ENCODE assay signal across 2 cellular contexts in genomic region chr10:88992945-88993537, GRCh38.
A peak's percentile ranks its signal among the peaks of the same experiment; 100 is the strongest.
TF ChIP-seq lines count a peak whose summit lies in the region.

No MANE protein-coding gene starts in this region.

TF ChIP-seq in A549, 52 proteins besides CTCF, POLR2A, EP300 and RAD21:
- TF ChIP-seq HEYL (CRISPR knock-in tag; IDR thresholded peaks at IDR 0.05): no peak
- no peak for TF ChIP-seq EHF (CRISPR knock-in tag; IDR thresholded peaks at IDR 0.05)
- TF ChIP-seq MAFK (IDR thresholded peaks at IDR 0.05; ENCODE audit: partially characterized antibody): peak; percentile 56
- no peak for TF ChIP-seq SMC3 (IDR thresholded peaks at IDR 0.05)

TF ChIP-seq in GM23338, 12 proteins besides CTCF, POLR2A, EP300 and RAD21:
- no peak for TF ChIP-seq REST (IDR thresholded peaks at IDR 0.05; ENCODE audit: unreplicated experiment)
- TF ChIP-seq ZNF331 (CRISPR knock-in tag; IDR thresholded peaks at IDR 0.05; ENCODE audit: low read depth): no peak
- no peak for TF ChIP-seq NANOG (IDR thresholded peaks at IDR 0.05; ENCODE audit: borderline replicate concordance)
- TF ChIP-seq, protein P1, sequence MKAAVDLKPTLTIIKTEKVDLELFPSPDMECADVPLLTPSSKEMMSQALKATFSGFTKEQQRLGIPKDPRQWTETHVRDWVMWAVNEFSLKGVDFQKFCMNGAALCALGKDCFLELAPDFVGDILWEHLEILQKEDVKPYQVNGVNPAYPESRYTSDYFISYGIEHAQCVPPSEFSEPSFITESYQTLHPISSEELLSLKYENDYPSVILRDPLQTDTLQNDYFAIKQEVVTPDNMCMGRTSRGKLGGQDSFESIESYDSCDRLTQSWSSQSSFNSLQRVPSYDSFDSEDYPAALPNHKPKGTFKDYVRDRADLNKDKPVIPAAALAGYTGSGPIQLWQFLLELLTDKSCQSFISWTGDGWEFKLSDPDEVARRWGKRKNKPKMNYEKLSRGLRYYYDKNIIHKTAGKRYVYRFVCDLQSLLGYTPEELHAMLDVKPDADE (IDR thresholded peaks at IDR 0.05): no peak
- TF ChIP-seq STAT1 (IDR thresholded peaks at IDR 0.05; ENCODE audit: unreplicated experiment): no peak
- TF ChIP-seq EZH2phosphoT487 (IDR thresholded peaks at IDR 0.05; ENCODE audit: unreplicated experiment): no peak
- no peak for TF ChIP-seq ZNF114 (CRISPR knock-in tag; IDR thresholded peaks at IDR 0.05)
- no peak for TF ChIP-seq EZH2 (IDR thresholded peaks at IDR 0.05; ENCODE audit: low read depth, unreplicated experiment)
- no peak for TF ChIP-seq POLR2AphosphoS5 (IDR thresholded peaks at IDR 0.05; ENCODE audit: low read depth)
- no peak for TF ChIP-seq JUNB (IDR thresholded peaks at IDR 0.05; ENCODE audit: unreplicated experiment)
- no peak for TF ChIP-seq CREB1 (CRISPR knock-in tag; IDR thresholded peaks at IDR 0.05; ENCODE audit: low read depth)
- TF ChIP-seq, protein P2, sequence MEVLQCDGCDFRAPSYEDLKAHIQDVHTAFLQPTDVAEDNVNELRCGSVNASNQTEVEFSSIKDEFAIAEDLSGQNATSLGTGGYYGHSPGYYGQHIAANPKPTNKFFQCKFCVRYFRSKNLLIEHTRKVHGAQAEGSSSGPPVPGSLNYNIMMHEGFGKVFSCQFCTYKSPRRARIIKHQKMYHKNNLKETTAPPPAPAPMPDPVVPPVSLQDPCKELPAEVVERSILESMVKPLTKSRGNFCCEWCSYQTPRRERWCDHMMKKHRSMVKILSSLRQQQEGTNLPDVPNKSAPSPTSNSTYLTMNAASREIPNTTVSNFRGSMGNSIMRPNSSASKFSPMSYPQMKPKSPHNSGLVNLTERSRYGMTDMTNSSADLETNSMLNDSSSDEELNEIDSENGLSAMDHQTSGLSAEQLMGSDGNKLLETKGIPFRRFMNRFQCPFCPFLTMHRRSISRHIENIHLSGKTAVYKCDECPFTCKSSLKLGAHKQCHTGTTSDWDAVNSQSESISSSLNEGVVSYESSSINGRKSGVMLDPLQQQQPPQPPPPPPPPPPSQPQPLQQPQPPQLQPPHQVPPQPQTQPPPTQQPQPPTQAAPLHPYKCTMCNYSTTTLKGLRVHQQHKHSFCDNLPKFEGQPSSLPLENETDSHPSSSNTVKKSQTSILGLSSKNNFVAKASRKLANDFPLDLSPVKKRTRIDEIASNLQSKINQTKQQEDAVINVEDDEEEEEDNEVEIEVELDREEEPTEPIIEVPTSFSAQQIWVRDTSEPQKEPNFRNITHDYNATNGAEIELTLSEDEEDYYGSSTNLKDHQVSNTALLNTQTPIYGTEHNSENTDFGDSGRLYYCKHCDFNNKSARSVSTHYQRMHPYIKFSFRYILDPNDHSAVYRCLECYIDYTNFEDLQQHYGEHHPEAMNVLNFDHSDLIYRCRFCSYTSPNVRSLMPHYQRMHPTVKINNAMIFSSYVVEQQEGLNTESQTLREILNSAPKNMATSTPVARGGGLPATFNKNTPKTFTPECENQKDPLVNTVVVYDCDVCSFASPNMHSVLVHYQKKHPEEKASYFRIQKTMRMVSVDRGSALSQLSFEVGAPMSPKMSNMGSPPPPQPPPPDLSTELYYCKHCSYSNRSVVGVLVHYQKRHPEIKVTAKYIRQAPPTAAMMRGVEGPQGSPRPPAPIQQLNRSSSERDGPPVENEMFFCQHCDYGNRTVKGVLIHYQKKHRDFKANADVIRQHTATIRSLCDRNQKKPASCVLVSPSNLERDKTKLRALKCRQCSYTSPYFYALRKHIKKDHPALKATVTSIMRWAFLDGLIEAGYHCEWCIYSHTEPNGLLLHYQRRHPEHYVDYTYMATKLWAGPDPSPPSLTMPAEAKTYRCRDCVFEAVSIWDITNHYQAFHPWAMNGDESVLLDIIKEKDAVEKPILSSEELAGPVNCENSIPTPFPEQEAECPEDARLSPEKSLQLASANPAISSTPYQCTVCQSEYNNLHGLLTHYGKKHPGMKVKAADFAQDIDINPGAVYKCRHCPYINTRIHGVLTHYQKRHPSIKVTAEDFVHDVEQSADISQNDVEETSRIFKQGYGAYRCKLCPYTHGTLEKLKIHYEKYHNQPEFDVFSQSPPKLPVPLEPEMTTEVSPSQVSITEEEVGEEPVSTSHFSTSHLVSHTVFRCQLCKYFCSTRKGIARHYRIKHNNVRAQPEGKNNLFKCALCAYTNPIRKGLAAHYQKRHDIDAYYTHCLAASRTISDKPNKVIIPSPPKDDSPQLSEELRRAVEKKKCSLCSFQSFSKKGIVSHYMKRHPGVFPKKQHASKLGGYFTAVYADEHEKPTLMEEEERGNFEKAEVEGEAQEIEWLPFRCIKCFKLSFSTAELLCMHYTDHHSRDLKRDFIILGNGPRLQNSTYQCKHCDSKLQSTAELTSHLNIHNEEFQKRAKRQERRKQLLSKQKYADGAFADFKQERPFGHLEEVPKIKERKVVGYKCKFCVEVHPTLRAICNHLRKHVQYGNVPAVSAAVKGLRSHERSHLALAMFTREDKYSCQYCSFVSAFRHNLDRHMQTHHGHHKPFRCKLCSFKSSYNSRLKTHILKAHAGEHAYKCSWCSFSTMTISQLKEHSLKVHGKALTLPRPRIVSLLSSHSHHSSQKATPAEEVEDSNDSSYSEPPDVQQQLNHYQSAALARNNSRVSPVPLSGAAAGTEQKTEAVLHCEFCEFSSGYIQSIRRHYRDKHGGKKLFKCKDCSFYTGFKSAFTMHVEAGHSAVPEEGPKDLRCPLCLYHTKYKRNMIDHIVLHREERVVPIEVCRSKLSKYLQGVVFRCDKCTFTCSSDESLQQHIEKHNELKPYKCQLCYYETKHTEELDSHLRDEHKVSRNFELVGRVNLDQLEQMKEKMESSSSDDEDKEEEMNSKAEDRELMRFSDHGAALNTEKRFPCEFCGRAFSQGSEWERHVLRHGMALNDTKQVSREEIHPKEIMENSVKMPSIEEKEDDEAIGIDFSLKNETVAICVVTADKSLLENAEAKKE (CRISPR knock-in tag; IDR thresholded peaks at IDR 0.05): no peak
